10 cellular contexts compared by ENCODE assay signal in genomic region chr11:128724891-128725611, GRCh38. TPM values are rescaled to one million over a fixed set of nuclear protein-coding genes. Genes with fewer than 3 reads are reported as not detected.
DNase-seq lines count a peak whose midpoint lies in the region; ATAC-seq and TF ChIP-seq lines count a peak whose summit lies in the region.
"Had no signal": no experiment of that assay in that cellular context is flagged by ENCODE, and none has a peak within 500 bp of the region (broad histone marks: within the 10 kb centered on the region; RNA-seq: fewer than 3 reads in every experiment).

No MANE protein-coding gene starts in this region.

- H3K9me3 Mint-ChIP-seq in CD4-positive, alpha-beta memory T cell: peaks cover 0 to 6% (median 0%) of the 10 kb centered on the region in 8 donors
- H3K9me3 Mint-ChIP-seq in IgD-negative memory B cell (peaks cover 0 to 2% (median 0%) of the 10 kb centered on the region in 3 donors), endothelial cell (ENCODE audit: unreplicated experiment) (no peaks in the 10 kb centered on the region)

- peaks cover 0 to 34% of the 10 kb centered on the region in 2 donors for H3K36me3 Mint-ChIP-seq in CD4-positive, alpha-beta memory T cell
- H3K36me3 Mint-ChIP-seq in IgD-negative memory B cell (peaks cover 3% of the 10 kb centered on the region), endothelial cell (ENCODE audit: low read depth, unreplicated experiment) (peaks cover 40% of the 10 kb centered on the region)

- H3K36me3 ChIP-seq in CD4-positive, alpha-beta memory T cell (ENCODE audit: insufficient read depth, low read length): no peaks in the 10 kb centered on the region

- TF ChIP-seq CTCF in endothelial cell (IDR thresholded peaks at IDR 0.05; ENCODE audit: unreplicated experiment): no peak

- peaks cover 88 to 100% (median 97%) of the 10 kb centered on the region in 4 donors for H3K4me1 Mint-ChIP-seq in CD4-positive, alpha-beta memory T cell
- H3K4me1 Mint-ChIP-seq in IgD-negative memory B cell (peaks cover 72 to 93% (median 72%) of the 10 kb centered on the region in 3 donors), endothelial cell (ENCODE audit: unreplicated experiment) (peaks cover 95% of the 10 kb centered on the region)

- CTCF ChIA-PET in CD4-positive, alpha-beta memory T cell (lab: Charles Lee; ENCODE audit: partially characterized antibody): interaction anchor here (0.9 to 4.7 kb wide), 7 partner anchors 9 to 32 kb away, joined by 3 to 20 read pairs (median 8); partner anchors contain the start of gene FLI1

- no peak for DNase-seq in CD4-positive, alpha-beta memory T cell
- DNase-seq in endothelial cell (ENCODE audit: low spot score): no peak
- DNase-seq in NOMO-1 treated with DMSO at 0.1 percent for 48 hours (lab: John Stamatoyannopoulos, UW; ENCODE audit: unreplicated experiment): no peak
- DNase-seq in middle frontal gyrus (ENCODE audit: extremely low spot score, low spot score): no peak
- DNase-seq in ureter (ENCODE audit: low spot score): no peak
- DNase-seq: erythroblast, NCI-H524 had no signal

- peaks cover 0 to 3% of the 10 kb centered on the region in 2 donors for H3K27me3 Mint-ChIP-seq in CD4-positive, alpha-beta memory T cell
- H3K27me3 Mint-ChIP-seq in IgD-negative memory B cell (no peaks in the 10 kb centered on the region), endothelial cell (ENCODE audit: unreplicated experiment) (peaks cover 36% of the 10 kb centered on the region)

- POLR2A ChIA-PET in CD4-positive, alpha-beta memory T cell (lab: Charles Lee; ENCODE audit: partially characterized antibody): interaction anchor here (0.6 to 22.3 kb wide), 15 partner anchors 5 to 444 kb away, joined by 3 to 373 read pairs (median 6); partner anchors contain the start of gene FLI1

- ATAC-seq in GM19351 (IDR thresholded peaks at IDR 0.05; ENCODE audit: unreplicated experiment) (peak; percentile 18), HG03565 (IDR thresholded peaks at IDR 0.05; ENCODE audit: unreplicated experiment) (no peak)

- peak overlapping the region; percentile 91 to 98 (median 95) for H3K27ac Mint-ChIP-seq in CD4-positive, alpha-beta memory T cell
- peak overlapping the region; percentile 94 to 99 (median 98) for H3K27ac Mint-ChIP-seq in IgD-negative memory B cell
- H3K27ac Mint-ChIP-seq in endothelial cell (ENCODE audit: unreplicated experiment): peak overlapping the region; percentile 67

- intact Hi-C loops in CD4-positive, alpha-beta memory T cell (cut with micrococcal nuclease): loop anchor here (1.0 to 2.0 kb wide), 3 partner anchors 8 to 30 kb away; partner anchors contain the start of gene FLI1

- no peaks in the 10 kb centered on the region for H3K9me3 ChIP-seq in CD4-positive, alpha-beta memory T cell (ENCODE audit: control insufficient read depth in 1 of 2, low read length in 2 of 2)

- H3K4me3 Mint-ChIP-seq in CD4-positive, alpha-beta memory T cell: peak overlapping the region; percentile 78 to 92 (median 87)
- H3K4me3 Mint-ChIP-seq in IgD-negative memory B cell (peak overlapping the region; percentile 82 to 92 (median 88)), endothelial cell (ENCODE audit: unreplicated experiment) (peak overlapping the region; percentile 58)

- H3K27ac ChIP-seq in CD4-positive, alpha-beta memory T cell (ENCODE audit: low read depth, low read length): peak overlapping the region; percentile 49

- no peaks in the 10 kb centered on the region for H3K27me3 ChIP-seq in CD4-positive, alpha-beta memory T cell (ENCODE audit: insufficient read depth, low read length)

- no peak overlapping the region for H3K4me3 ChIP-seq in CD4-positive, alpha-beta memory T cell (ENCODE audit: low read length in 2 of 2)

- peaks cover 99% of the 10 kb centered on the region for H3K4me1 ChIP-seq in CD4-positive, alpha-beta memory T cell (ENCODE audit: insufficient read depth, low read length)

RNA-seq across cellular contexts. Expression of gene FLI1, which starts 31.2 kb away (rescaled TPM):
- total RNA-seq in CD4-positive, alpha-beta memory T cell: 100 to 1,000 TPM; 112 to 122 TPM
- polyA plus RNA-seq in CD4-positive, alpha-beta memory T cell: 10 to 100 TPM; 54.6 to 93.1 TPM
- polyA plus RNA-seq in IgD-negative memory B cell: 113 TPM
- total RNA-seq in endothelial cell (ENCODE audit: unreplicated experiment) (271 TPM), ureter (19.1 TPM)
